ENCODE assay signal across 1 cellular context in the genomic region with DNA sequence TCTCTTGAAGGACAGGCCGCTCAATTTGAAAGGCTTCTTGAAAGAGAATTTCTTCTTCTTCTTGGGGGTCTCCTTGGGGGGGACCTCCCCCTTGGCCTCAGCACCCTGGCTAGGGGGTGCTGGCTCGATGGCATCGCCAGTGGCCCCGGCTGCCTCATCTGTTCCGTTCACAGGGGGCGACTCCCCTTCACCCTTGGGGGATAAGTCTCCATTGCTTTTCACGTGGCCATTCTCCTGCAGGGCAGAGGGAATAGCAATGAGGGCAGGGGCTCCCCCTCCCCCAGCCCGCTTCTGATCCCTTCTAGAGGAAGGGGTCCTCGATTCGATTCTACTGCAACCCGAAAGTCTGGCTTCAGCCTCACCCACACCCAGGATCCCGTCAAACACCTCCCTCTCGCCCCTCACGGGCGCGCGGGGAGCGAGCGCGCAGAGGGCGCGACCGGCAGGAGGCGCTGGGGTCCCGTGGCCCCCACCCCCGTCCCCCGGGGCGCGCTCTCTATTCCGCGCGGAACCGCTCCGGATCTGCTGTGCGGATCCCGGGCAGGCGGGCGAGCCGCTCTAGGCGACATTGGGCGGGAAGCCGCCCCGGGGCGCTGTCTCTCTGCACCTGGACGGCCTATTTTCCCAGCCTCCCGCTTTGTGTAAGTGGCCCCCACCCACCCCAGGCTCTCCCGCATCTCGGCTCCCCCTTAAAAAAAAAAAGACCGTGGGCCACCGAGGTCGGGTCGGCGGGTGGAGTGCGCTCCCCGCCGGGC.
TF ChIP-seq lines count a peak whose summit lies in the region.

No MANE protein-coding gene starts in this region.

TF ChIP-seq in GM12878, 131 proteins besides CTCF, POLR2A, EP300 and RAD21:
- TF ChIP-seq EZH2 (IDR thresholded peaks at IDR 0.05; ENCODE audit: borderline replicate concordance, control insufficient read depth, low read depth, low read length) (no peak), GATAD2B (conservative IDR thresholded peaks at IDR 0.05; ENCODE audit: low read depth) (peak; percentile 55; the same call in 1 of the 2 replicates), PAX5 (IDR thresholded peaks at IDR 0.05; ENCODE audit: borderline replicate concordance, low read depth, low read length) (peak; percentile 36; the same call in 1 of the 2 replicates), ZNF24 (IDR thresholded peaks at IDR 0.05) (no peak), WRNIP1 (IDR thresholded peaks at IDR 0.05; ENCODE audit: borderline replicate concordance, low read depth, low read length) (peak; percentile 29; the same call in 1 of the 2 replicates), TBL1XR1 (IDR thresholded peaks at IDR 0.05; ENCODE audit: low read depth, low read length) (0 out of 2 replicates have a peak, but pooled peaks have one; percentile 18), SMARCA5 (IDR thresholded peaks at IDR 0.05) (peak; percentile 97), SMC3 (IDR thresholded peaks at IDR 0.05; ENCODE audit: borderline replicate concordance, low read length) (peak; percentile 62), BHLHE40 (IDR thresholded peaks at IDR 0.05; ENCODE audit: borderline replicate concordance in 1 of 2, low read depth in 2 of 2, low read length in 1 of 2) (peak; percentile 50 to 74; a peak in 3 of 4 replicates), MEF2B (IDR thresholded peaks at IDR 0.05; ENCODE audit: partially characterized antibody, poor library complexity, severe bottlenecking) (peak; percentile 53), POLR2AphosphoS2 (IDR thresholded peaks at IDR 0.05; ENCODE audit: low read depth, low read length) (peak; percentile 13; the same call in 1 of the 2 replicates), YY1 (IDR thresholded peaks at IDR 0.05; ENCODE audit: low read depth, low read length) (0 out of 2 replicates have a peak, but pooled peaks have one; percentile 61), BACH1 (IDR thresholded peaks at IDR 0.05; ENCODE audit: borderline replicate concordance) (peak; percentile 87), TCF3 (IDR thresholded peaks at IDR 0.05; ENCODE audit: borderline replicate concordance, insufficient read depth, low read depth, low read length) (0 out of 2 replicates have a peak, but pooled peaks have one; percentile 27), CHD1 (IDR thresholded peaks at IDR 0.05; ENCODE audit: low read depth, low read length) (no peak), EGR1 (IDR thresholded peaks at IDR 0.05; ENCODE audit: borderline replicate concordance in 1 of 2, low read depth in 2 of 2, low read length in 2 of 2) (peak in 1 of 2 experiments; percentile 51; a peak in 1 of 3 replicates), NBN (IDR thresholded peaks at IDR 0.05) (0 out of 2 replicates have a peak, but pooled peaks have one; percentile 37), HDGF (IDR thresholded peaks at IDR 0.05) (0 out of 2 replicates have a peak, but pooled peaks have one; percentile 10), PML (IDR thresholded peaks at IDR 0.05; ENCODE audit: low read length) (no peak), CBX3 (IDR thresholded peaks at IDR 0.05; ENCODE audit: borderline replicate concordance, low read depth) (no peak), MTA3 (IDR thresholded peaks at IDR 0.05; ENCODE audit: borderline replicate concordance, low read length) (peak; percentile 26; the same call in 1 of the 2 replicates), LARP7 (IDR thresholded peaks at IDR 0.05) (peak; percentile 54; the same call in 1 of the 2 replicates), DPF2 (IDR thresholded peaks at IDR 0.05) (peak; percentile 46; the same call in 1 of the 2 replicates), IKZF1 (conservative IDR thresholded peaks at IDR 0.05) (peak; percentile 42)
- TF ChIP-seq, protein P1, sequence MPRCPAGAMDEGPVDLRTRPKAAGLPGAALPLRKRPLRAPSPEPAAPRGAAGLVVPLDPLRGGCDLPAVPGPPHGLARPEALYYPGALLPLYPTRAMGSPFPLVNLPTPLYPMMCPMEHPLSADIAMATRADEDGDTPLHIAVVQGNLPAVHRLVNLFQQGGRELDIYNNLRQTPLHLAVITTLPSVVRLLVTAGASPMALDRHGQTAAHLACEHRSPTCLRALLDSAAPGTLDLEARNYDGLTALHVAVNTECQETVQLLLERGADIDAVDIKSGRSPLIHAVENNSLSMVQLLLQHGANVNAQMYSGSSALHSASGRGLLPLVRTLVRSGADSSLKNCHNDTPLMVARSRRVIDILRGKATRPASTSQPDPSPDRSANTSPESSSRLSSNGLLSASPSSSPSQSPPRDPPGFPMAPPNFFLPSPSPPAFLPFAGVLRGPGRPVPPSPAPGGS (IDR thresholded peaks at IDR 0.05; ENCODE audit: borderline replicate concordance, insufficient read depth, low read depth, low read length, poor library complexity, severe bottlenecking), result peak; percentile 10
- TF ChIP-seq, protein P2, sequence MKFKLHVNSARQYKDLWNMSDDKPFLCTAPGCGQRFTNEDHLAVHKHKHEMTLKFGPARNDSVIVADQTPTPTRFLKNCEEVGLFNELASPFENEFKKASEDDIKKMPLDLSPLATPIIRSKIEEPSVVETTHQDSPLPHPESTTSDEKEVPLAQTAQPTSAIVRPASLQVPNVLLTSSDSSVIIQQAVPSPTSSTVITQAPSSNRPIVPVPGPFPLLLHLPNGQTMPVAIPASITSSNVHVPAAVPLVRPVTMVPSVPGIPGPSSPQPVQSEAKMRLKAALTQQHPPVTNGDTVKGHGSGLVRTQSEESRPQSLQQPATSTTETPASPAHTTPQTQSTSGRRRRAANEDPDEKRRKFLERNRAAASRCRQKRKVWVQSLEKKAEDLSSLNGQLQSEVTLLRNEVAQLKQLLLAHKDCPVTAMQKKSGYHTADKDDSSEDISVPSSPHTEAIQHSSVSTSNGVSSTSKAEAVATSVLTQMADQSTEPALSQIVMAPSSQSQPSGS (IDR thresholded peaks at IDR 0.05; ENCODE audit: low read length), result no peak
- TF ChIP-seq, protein P3, sequence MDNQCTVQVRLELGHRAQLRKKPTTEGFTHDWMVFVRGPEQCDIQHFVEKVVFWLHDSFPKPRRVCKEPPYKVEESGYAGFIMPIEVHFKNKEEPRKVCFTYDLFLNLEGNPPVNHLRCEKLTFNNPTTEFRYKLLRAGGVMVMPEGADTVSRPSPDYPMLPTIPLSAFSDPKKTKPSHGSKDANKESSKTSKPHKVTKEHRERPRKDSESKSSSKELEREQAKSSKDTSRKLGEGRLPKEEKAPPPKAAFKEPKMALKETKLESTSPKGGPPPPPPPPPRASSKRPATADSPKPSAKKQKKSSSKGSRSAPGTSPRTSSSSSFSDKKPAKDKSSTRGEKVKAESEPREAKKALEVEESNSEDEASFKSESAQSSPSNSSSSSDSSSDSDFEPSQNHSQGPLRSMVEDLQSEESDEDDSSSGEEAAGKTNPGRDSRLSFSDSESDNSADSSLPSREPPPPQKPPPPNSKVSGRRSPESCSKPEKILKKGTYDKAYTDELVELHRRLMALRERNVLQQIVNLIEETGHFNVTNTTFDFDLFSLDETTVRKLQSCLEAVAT (IDR thresholded peaks at IDR 0.05), result 0 out of 2 replicates have a peak, but pooled peaks have one; percentile 23
- TF ChIP-seq, protein P4, sequence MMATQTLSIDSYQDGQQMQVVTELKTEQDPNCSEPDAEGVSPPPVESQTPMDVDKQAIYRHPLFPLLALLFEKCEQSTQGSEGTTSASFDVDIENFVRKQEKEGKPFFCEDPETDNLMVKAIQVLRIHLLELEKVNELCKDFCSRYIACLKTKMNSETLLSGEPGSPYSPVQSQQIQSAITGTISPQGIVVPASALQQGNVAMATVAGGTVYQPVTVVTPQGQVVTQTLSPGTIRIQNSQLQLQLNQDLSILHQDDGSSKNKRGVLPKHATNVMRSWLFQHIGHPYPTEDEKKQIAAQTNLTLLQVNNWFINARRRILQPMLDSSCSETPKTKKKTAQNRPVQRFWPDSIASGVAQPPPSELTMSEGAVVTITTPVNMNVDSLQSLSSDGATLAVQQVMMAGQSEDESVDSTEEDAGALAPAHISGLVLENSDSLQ (IDR thresholded peaks at IDR 0.05), result 0 out of 2 replicates have a peak, but pooled peaks have one; percentile 6
- TF ChIP-seq, protein P5, sequence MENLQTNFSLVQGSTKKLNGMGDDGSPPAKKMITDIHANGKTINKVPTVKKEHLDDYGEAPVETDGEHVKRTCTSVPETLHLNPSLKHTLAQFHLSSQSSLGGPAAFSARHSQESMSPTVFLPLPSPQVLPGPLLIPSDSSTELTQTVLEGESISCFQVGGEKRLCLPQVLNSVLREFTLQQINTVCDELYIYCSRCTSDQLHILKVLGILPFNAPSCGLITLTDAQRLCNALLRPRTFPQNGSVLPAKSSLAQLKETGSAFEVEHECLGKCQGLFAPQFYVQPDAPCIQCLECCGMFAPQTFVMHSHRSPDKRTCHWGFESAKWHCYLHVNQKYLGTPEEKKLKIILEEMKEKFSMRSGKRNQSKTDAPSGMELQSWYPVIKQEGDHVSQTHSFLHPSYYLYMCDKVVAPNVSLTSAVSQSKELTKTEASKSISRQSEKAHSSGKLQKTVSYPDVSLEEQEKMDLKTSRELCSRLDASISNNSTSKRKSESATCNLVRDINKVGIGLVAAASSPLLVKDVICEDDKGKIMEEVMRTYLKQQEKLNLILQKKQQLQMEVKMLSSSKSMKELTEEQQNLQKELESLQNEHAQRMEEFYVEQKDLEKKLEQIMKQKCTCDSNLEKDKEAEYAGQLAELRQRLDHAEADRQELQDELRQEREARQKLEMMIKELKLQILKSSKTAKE (IDR thresholded peaks at IDR 0.05; ENCODE audit: low read depth, poor library complexity, severe bottlenecking), result no peak
